ENCODE assay signal across 14 cellular contexts in the genomic region with DNA sequence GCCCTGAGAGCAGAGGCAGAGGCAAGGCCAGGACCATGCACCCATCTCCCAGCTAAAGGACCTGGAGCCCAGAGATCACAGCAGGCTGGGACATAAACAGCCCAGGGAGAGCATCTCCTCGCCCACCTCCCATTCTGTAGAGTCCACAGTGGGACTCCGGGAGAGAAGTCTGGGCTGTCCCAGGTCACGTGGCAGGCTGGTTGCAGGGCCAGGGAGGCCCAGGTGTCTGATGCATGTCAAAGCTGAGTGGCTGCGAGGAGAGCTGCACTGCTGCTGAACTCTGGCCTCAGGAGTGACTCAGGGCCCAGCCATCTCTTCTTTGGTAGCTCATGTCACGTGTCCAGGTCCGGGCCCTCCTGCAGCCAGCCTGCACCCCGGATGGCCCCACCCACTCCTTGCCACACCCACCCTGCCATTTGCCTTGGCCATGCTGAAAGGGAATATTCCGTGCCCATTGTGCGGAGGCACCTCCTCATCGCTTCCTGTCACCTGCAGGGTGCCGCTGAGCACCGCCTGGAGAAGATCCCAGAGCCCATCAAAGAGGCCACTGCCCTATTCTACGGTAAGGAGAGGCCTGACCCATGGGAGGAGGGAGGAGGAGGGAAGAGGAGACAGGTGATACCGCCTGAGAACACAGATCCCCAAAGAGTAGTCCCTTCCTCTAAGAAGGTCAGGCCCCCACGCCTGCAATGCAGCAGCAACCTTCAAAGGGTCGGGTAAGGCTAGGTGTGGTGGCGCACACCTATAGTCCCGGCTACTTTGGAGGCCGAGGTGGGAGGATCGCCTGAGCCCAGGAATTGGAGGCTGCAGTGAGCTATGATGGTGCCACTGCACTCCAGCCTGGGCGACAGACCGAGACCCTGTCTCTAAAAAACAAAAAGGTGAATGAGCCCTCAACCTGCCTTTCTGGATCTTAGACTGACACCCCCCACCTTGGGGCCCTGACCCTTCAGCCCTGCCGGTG. TPM values are rescaled to one million over a fixed set of nuclear protein-coding genes. Genes with fewer than 3 reads are reported as not detected.
DNase-seq lines count a peak whose midpoint lies in the region; FAIRE-seq and TF ChIP-seq lines count a peak whose summit lies in the region.
"Had no signal": no experiment of that assay in that cellular context is flagged by ENCODE, and none has a peak within 500 bp of the region (broad histone marks: within the 10 kb centered on the region; RNA-seq: fewer than 3 reads in every experiment).

No MANE protein-coding gene starts in this region.

- TF ChIP-seq CTCF in glutamatergic neuron (IDR thresholded peaks at IDR 0.05; ENCODE audit: partially characterized antibody, unreplicated experiment): no peak

- H3K9me3 Mint-ChIP-seq in glutamatergic neuron (ENCODE audit: unreplicated experiment): peaks cover 3% of the 10 kb centered on the region
- no peaks in the 10 kb centered on the region for H3K9me3 Mint-ChIP-seq in activated T-helper 1 cell treated with anti-CD3 and anti-CD28 coated beads, Interleukin-12 subunit alpha, Interleukin-12 subunit beta, Interleukin-2, Interleukin-4 antibody, amounts not matched to agents 30 ng/mL and 10 ng/mL and 1 ng/mL, durations not matched to agents 14 hours and 24 hours and 36 hours
- H3K9me3 Mint-ChIP-seq: CD8-positive, alpha-beta T cell; memory B cell had no signal

- peaks cover 7% of the 10 kb centered on the region for H3K27me3 Mint-ChIP-seq in glutamatergic neuron (ENCODE audit: unreplicated experiment)
- H3K27me3 Mint-ChIP-seq in activated T-helper 1 cell treated with anti-CD3 and anti-CD28 coated beads, Interleukin-12 subunit alpha, Interleukin-12 subunit beta, Interleukin-2, Interleukin-4 antibody, amounts not matched to agents 30 ng/mL and 10 ng/mL and 1 ng/mL, durations not matched to agents 14 hours and 24 hours and 36 hours (ENCODE audit: insufficient read depth): no peaks in the 10 kb centered on the region
- H3K27me3 Mint-ChIP-seq: memory B cell had no signal

- peaks cover 3% of the 10 kb centered on the region for H3K4me1 Mint-ChIP-seq in glutamatergic neuron (ENCODE audit: low read depth, unreplicated experiment)
- H3K4me1 Mint-ChIP-seq in activated T-helper 1 cell treated with anti-CD3 and anti-CD28 coated beads, Interleukin-12 subunit alpha, Interleukin-12 subunit beta, Interleukin-2, Interleukin-4 antibody, amounts not matched to agents 30 ng/mL and 10 ng/mL and 1 ng/mL, durations not matched to agents 14 hours and 24 hours and 36 hours (ENCODE audit: low read depth): no peaks in the 10 kb centered on the region

- no peak overlapping the region for H3K4me3 ChIP-seq in SJSA1
- H3K4me3 ChIP-seq: esophagus muscularis mucosa, SK-N-MC had no signal

- DNase-seq in AG08396 (ENCODE audit: low spot score) (peak; percentile 75), HPDE6-E6E7 (ENCODE audit: extremely low spot score) (peak; percentile 100), SJSA1 (ENCODE audit: low read depth in 1 of 2, low spot score in 2 of 2) (peak; percentile 28 to 86), hepatic stellate cell (ENCODE audit: low spot score) (peak; percentile 88), glutamatergic neuron (no peak), frontal cortex (ENCODE audit: low spot score in 2 of 2) (no peak), medulla oblongata (ENCODE audit: extremely low spot score) (no peak)
- no peak for DNase-seq in activated T-helper 1 cell treated with anti-CD3 and anti-CD28 coated beads, Interleukin-12 subunit alpha, Interleukin-12 subunit beta, Interleukin-2, Interleukin-4 antibody, amounts not matched to agents 30 ng/mL and 10 ng/mL and 1 ng/mL, durations not matched to agents 14 hours and 24 hours and 36 hours (ENCODE audit: low spot score)
- DNase-seq: activated CD4-positive, alpha-beta T cell treated with anti-CD3 and anti-CD28 coated beads, Interleukin-2, amount 50 U/mL, for 4 hours; CD8-positive, alpha-beta T cell; NCI-H1417 treated with DMSO at 0.1 percent for 48 hours had no signal

- H3K4me3 Mint-ChIP-seq in glutamatergic neuron (ENCODE audit: unreplicated experiment): no peak overlapping the region
- H3K4me3 Mint-ChIP-seq in activated T-helper 1 cell treated with anti-CD3 and anti-CD28 coated beads, Interleukin-12 subunit alpha, Interleukin-12 subunit beta, Interleukin-2, Interleukin-4 antibody, amounts not matched to agents 30 ng/mL and 10 ng/mL and 1 ng/mL, durations not matched to agents 14 hours and 24 hours and 36 hours: no peak overlapping the region
- H3K4me3 Mint-ChIP-seq: CD8-positive, alpha-beta T cell; memory B cell had no signal

- H3K9me3 ChIP-seq in SJSA1 (replicated peaks): no peaks in the 10 kb centered on the region
- H3K9me3 ChIP-seq: esophagus muscularis mucosa had no signal

- H3K27ac ChIP-seq in SJSA1: no peak overlapping the region
- H3K27ac ChIP-seq: esophagus muscularis mucosa, SK-N-MC had no signal

- intact Hi-C loops in activated T-helper 1 cell treated with anti-CD3 and anti-CD28 coated beads, Interleukin-12 subunit alpha, Interleukin-12 subunit beta, Interleukin-2, Interleukin-4 antibody, amounts not matched to agents 30 ng/mL and 10 ng/mL and 1 ng/mL, durations not matched to agents 14 hours and 24 hours and 36 hours (cut with micrococcal nuclease): no loop called here

- H3K27ac Mint-ChIP-seq in glutamatergic neuron (ENCODE audit: unreplicated experiment): no peak overlapping the region
- H3K27ac Mint-ChIP-seq in activated T-helper 1 cell treated with anti-CD3 and anti-CD28 coated beads, Interleukin-12 subunit alpha, Interleukin-12 subunit beta, Interleukin-2, Interleukin-4 antibody, amounts not matched to agents 30 ng/mL and 10 ng/mL and 1 ng/mL, durations not matched to agents 14 hours and 24 hours and 36 hours: no peak overlapping the region
- H3K27ac Mint-ChIP-seq: CD8-positive, alpha-beta T cell; memory B cell had no signal

- H3K27me3 ChIP-seq in SJSA1 (replicated peaks): no peaks in the 10 kb centered on the region
- H3K27me3 ChIP-seq: esophagus muscularis mucosa had no signal

- H3K4me1 ChIP-seq in SJSA1 (replicated peaks): peaks cover 17% of the 10 kb centered on the region

- no peaks in the 10 kb centered on the region for H3K36me3 ChIP-seq in SJSA1

- FAIRE-seq in frontal cortex (lab: Jason Lieb, UNC): no peak

- no peaks in the 10 kb centered on the region for H3K36me3 Mint-ChIP-seq in glutamatergic neuron (ENCODE audit: unreplicated experiment)
- H3K36me3 Mint-ChIP-seq in activated T-helper 1 cell treated with anti-CD3 and anti-CD28 coated beads, Interleukin-12 subunit alpha, Interleukin-12 subunit beta, Interleukin-2, Interleukin-4 antibody, amounts not matched to agents 30 ng/mL and 10 ng/mL and 1 ng/mL, durations not matched to agents 14 hours and 24 hours and 36 hours (ENCODE audit: low read depth): no peaks in the 10 kb centered on the region
- H3K36me3 Mint-ChIP-seq: CD8-positive, alpha-beta T cell; memory B cell had no signal

RNA-seq across cellular contexts. Expression of gene SH2B2, which starts 12.6 kb away (rescaled TPM):
- 62.6 and 83.1 TPM in 2 replicates for total RNA-seq in SJSA1 (2014; rRNA removed; shearing (Covaris generic))
- total RNA-seq in glutamatergic neuron (ENCODE audit: unreplicated experiment) (11.6 TPM), frontal cortex (10.2 TPM)
- 2.1 and 2.6 TPM in 2 replicates for total RNA-seq in activated T-helper 1 cell treated with anti-CD3 and anti-CD28 coated beads, Interleukin-12 subunit alpha, Interleukin-12 subunit beta, Interleukin-2, Interleukin-4 antibody, amounts not matched to agents 30 ng/mL and 10 ng/mL and 1 ng/mL, durations not matched to agents 14 hours and 24 hours and 36 hours

Comparison
In these comparisons a context has a peak if more than half of its experiments do, and no peak if none do; other contexts are left out.
1. DNase-seq: peak in AG08396 (single experiment), HPDE6-E6E7 (single experiment), SJSA1 (2 of 2) and hepatic stellate cell (single experiment); none in glutamatergic neuron (single experiment), frontal cortex (0 of 2), activated T-helper 1 cell treated with anti-CD3 and anti-CD28 coated beads, Interleukin-12 subunit alpha, Interleukin-12 subunit beta, Interleukin-2, Interleukin-4 antibody, amounts not matched to agents 30 ng/mL and 10 ng/mL and 1 ng/mL, durations not matched to agents 14 hours and 24 hours and 36 hours (single experiment) and medulla oblongata (single experiment).